9 cellular contexts compared by ENCODE assay signal in genomic region chr5:141094481-141095262, GRCh38. TPM values are rescaled to one million over a fixed set of nuclear protein-coding genes. Genes with fewer than 3 reads are reported as not detected.
DNase-seq lines count a peak whose midpoint lies in the region; ATAC-seq and TF ChIP-seq lines count a peak whose summit lies in the region.
"Had no signal": no experiment of that assay in that cellular context is flagged by ENCODE, and none has a peak within 500 bp of the region (broad histone marks: within the 10 kb centered on the region; RNA-seq: fewer than 3 reads in every experiment).

TSS of gene PCDHB2 (plus strand) at chr5:141094615. CDS start at chr5:141094791, 176 bp downstream.

- 18% methylated on average over 29 of the region's 29 CpGs for whole genome bisulfite sequencing in liver
- WGBS in spleen, 5 donors, result 16 to 27% (median 21%) methylated on average over 29 of the region's 29 CpGs

- no peaks in the 10 kb centered on the region for H3K9me3 Mint-ChIP-seq in central memory CD8-positive, alpha-beta T cell

- TF ChIP-seq CTCF in liver (IDR thresholded peaks at IDR 0.05; ENCODE audit: low read depth, low read length, missing input control), result no peak
- no peak for TF ChIP-seq CTCF in spleen (IDR thresholded peaks at IDR 0.05 in 8 of 11, conservative IDR thresholded peaks at IDR 0.05 in 3 of 11)

- H3K27me3 Mint-ChIP-seq in central memory CD8-positive, alpha-beta T cell, result peaks cover 49% of the 10 kb centered on the region

- H3K27ac ChIP-seq in liver (ENCODE audit: low read depth in 1 of 2, low read length in 2 of 2), result no peak within 1 kb of the TSS
- H3K27ac ChIP-seq in spleen, result no peak within 1 kb of the TSS

- no peaks in the 10 kb centered on the region for H3K4me1 ChIP-seq in liver (ENCODE audit: control insufficient read depth in 4 of 4, insufficient read depth in 4 of 4, low read length in 3 of 4)
- H3K4me1 ChIP-seq in spleen, result no peaks in the 10 kb centered on the region

- H3K27ac Mint-ChIP-seq in central memory CD8-positive, alpha-beta T cell (ENCODE audit: low read depth), result peak within 1 kb of the TSS; percentile 24
- H3K27ac Mint-ChIP-seq: activated B cell treated with CpG ODN at 0.5 μM for 24 hours had no signal

- TF ChIP-seq RAD21 in liver (IDR thresholded peaks at IDR 0.05), result no peak

- peak within 1 kb of the TSS in 2 of 3 donors; percentile 12 to 45 for H3K4me3 ChIP-seq in liver (ENCODE audit: low read depth in 1 of 3, low read length in 3 of 3)
- peak within 1 kb of the TSS in 2 of 8 donors; percentile 7 to 38 for H3K4me3 ChIP-seq in spleen

- ATAC-seq in central memory CD8-positive, alpha-beta T cell (replicated peaks; ENCODE audit: extremely low read depth, poor library complexity, severe bottlenecking), result no peak
- no peak for ATAC-seq in GM18873 (IDR thresholded peaks at IDR 0.05; ENCODE audit: low FRiP score, unreplicated experiment)
- no peak for ATAC-seq in HG02938 (IDR thresholded peaks at IDR 0.05; ENCODE audit: unreplicated experiment)

- no peak for TF ChIP-seq POLR2A in spleen (IDR thresholded peaks at IDR 0.05)

- peaks cover 17 to 67% (median 27%) of the 10 kb centered on the region in 4 donors for H3K9me3 ChIP-seq in liver (ENCODE audit: control insufficient read depth in 4 of 4, low read length in 3 of 4)
- H3K9me3 ChIP-seq in spleen, result peaks cover 3 to 87% (median 42%) of the 10 kb centered on the region in 8 donors

- H3K9ac ChIP-seq in liver (ENCODE audit: low read depth in 1 of 2, low read length in 2 of 2), result no peak within 1 kb of the TSS

- intact Hi-C loops in spleen (cut with DNase I; ENCODE audit: low total_unique reads), result no loop called here

- H3K36me3 Mint-ChIP-seq in central memory CD8-positive, alpha-beta T cell (ENCODE audit: insufficient read depth), result peaks cover 2% of the 10 kb centered on the region

- no peaks in the 10 kb centered on the region for H3K4me1 Mint-ChIP-seq in central memory CD8-positive, alpha-beta T cell
- H3K4me1 Mint-ChIP-seq: activated B cell treated with CpG ODN at 0.5 μM for 24 hours had no signal

- peak within 1 kb of the TSS; percentile 61 for H3K4me3 Mint-ChIP-seq in central memory CD8-positive, alpha-beta T cell
- H3K4me3 Mint-ChIP-seq: activated B cell treated with CpG ODN at 0.5 μM for 24 hours had no signal

- DNase-seq in GOT3 (lab: John Stamatoyannopoulos, UW), result peak; percentile 49
- peak; percentile 49 to 75 for DNase-seq in NCI-H526 (lab: John Stamatoyannopoulos, UW)
- DNase-seq in central memory CD8-positive, alpha-beta T cell (ENCODE audit: low spot score in 2 of 2), result no peak
- no peak for DNase-seq in spleen
- no peak for DNase-seq in AML-193 (lab: John Stamatoyannopoulos, UW)
- DNase-seq: activated B cell treated with CpG ODN at 0.5 μM for 24 hours had no signal

- H3K27me3 ChIP-seq in liver (ENCODE audit: control insufficient read depth in 4 of 4, insufficient read depth in 4 of 4, low read length in 3 of 4), result peaks cover 0 to 12% (median 2%) of the 10 kb centered on the region in 4 donors
- peaks cover 0 to 76% (median 0%) of the 10 kb centered on the region in 7 donors for H3K27me3 ChIP-seq in spleen (replicated peaks in 1 of 7)

- no peaks in the 10 kb centered on the region for H3K36me3 ChIP-seq in liver (ENCODE audit: control insufficient read depth in 4 of 4, insufficient read depth in 3 of 4, low read depth in 1 of 4, low read length in 3 of 4)
- H3K36me3 ChIP-seq in spleen, result no peaks in the 10 kb centered on the region

TF ChIP-seq in liver, 16 proteins besides CTCF, POLR2A, EP300 and RAD21:
- TF ChIP-seq FOXA1 (IDR thresholded peaks at IDR 0.05) (no peak), HNF4G (IDR thresholded peaks at IDR 0.05) (no peak), SP1 (IDR thresholded peaks at IDR 0.05) (no peak), TAF1 (conservative IDR thresholded peaks at IDR 0.05) (no peak), ZBTB33 (IDR thresholded peaks at IDR 0.05) (no peak), FOXA2 (IDR thresholded peaks at IDR 0.05) (no peak), ATF3 (IDR thresholded peaks at IDR 0.05) (no peak), GABPA (IDR thresholded peaks at IDR 0.05 in 1 of 2, conservative IDR thresholded peaks at IDR 0.05 in 1 of 2) (no peak), YY1 (IDR thresholded peaks at IDR 0.05) (no peak), JUND (IDR thresholded peaks at IDR 0.05) (no peak)
- TF ChIP-seq, protein P1, sequence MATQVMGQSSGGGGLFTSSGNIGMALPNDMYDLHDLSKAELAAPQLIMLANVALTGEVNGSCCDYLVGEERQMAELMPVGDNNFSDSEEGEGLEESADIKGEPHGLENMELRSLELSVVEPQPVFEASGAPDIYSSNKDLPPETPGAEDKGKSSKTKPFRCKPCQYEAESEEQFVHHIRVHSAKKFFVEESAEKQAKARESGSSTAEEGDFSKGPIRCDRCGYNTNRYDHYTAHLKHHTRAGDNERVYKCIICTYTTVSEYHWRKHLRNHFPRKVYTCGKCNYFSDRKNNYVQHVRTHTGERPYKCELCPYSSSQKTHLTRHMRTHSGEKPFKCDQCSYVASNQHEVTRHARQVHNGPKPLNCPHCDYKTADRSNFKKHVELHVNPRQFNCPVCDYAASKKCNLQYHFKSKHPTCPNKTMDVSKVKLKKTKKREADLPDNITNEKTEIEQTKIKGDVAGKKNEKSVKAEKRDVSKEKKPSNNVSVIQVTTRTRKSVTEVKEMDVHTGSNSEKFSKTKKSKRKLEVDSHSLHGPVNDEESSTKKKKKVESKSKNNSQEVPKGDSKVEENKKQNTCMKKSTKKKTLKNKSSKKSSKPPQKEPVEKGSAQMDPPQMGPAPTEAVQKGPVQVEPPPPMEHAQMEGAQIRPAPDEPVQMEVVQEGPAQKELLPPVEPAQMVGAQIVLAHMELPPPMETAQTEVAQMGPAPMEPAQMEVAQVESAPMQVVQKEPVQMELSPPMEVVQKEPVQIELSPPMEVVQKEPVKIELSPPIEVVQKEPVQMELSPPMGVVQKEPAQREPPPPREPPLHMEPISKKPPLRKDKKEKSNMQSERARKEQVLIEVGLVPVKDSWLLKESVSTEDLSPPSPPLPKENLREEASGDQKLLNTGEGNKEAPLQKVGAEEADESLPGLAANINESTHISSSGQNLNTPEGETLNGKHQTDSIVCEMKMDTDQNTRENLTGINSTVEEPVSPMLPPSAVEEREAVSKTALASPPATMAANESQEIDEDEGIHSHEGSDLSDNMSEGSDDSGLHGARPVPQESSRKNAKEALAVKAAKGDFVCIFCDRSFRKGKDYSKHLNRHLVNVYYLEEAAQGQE (IDR thresholded peaks at IDR 0.05), result no peak

RNA-seq across cellular contexts. Expression of gene PCDHB2, which starts in this region (rescaled TPM):
- under 1 TPM; 0.08 to 0.09 TPM for total RNA-seq in liver
- polyA plus RNA-seq in liver, result under 1 TPM in 1 of 2 donors, not detected in 1; 0.05 TPM
- 1 to 10 TPM in 6 of 7 donors, under 1 TPM in 1; 0.98 to 2.0 (median 1.5) TPM for total RNA-seq in spleen
- polyA plus RNA-seq in spleen, result under 1 TPM; 0.12 to 0.29 (median 0.13) TPM
- total RNA-seq: activated B cell treated with CpG ODN at 0.5 μM for 24 hours had no signal

Comparison
In these comparisons a context has a peak if more than half of its experiments do, and no peak if none do; other contexts are left out.
1. DNase-seq: peak in GOT3 (single experiment) and NCI-H526 (2 of 2); none in central memory CD8-positive, alpha-beta T cell (0 of 2), spleen (single experiment) and AML-193 (0 of 2).